In genomic region chr2:231425291-231425810, GRCh38 we compare ENCODE assay signal across 24 cellular contexts. TPM values are rescaled to one million over a fixed set of nuclear protein-coding genes. Genes with fewer than 3 reads are reported as not detected.
A peak's percentile ranks its signal among the peaks of the same experiment; 100 is the strongest.
DNase-seq lines count a peak whose midpoint lies in the region; ATAC-seq, FAIRE-seq and TF ChIP-seq lines count a peak whose summit lies in the region.
"Had no signal": no experiment of that assay in that cellular context is flagged by ENCODE, and none has a peak within 500 bp of the region (broad histone marks: within the 10 kb centered on the region; RNA-seq: fewer than 3 reads in every experiment).

No MANE protein-coding gene starts in this region.

- TF ChIP-seq CTCF in GM12878 (IDR thresholded peaks at IDR 0.05 in 2 of 3, conservative IDR thresholded peaks at IDR 0.05 in 1 of 3; ENCODE audit: control insufficient read depth in 2 of 3, extremely low read depth in 1 of 3, insufficient read depth in 1 of 3, low read depth in 3 of 3, low read length in 3 of 3) (no peak), neural progenitor cell (IDR thresholded peaks at IDR 0.05) (no peak), Calu3 (IDR thresholded peaks at IDR 0.05; ENCODE audit: unreplicated experiment) (no peak)

- peaks cover 2% of the 10 kb centered on the region for H3K4me1 Mint-ChIP-seq in neural progenitor cell
- H3K4me1 Mint-ChIP-seq in Calu3 (ENCODE audit: low read depth, unreplicated experiment): no peaks in the 10 kb centered on the region

- no peak for TF ChIP-seq EP300 in GM12878 (IDR thresholded peaks at IDR 0.05; ENCODE audit: borderline replicate concordance in 1 of 2, control insufficient read depth in 1 of 2, low read depth in 2 of 2, low read length in 2 of 2)

- 53% methylated on average over 8 of the region's 8 CpGs for WGBS in GM12878 (ENCODE audit: insufficient coverage, insufficient replicate concordance, low lambda C conversion rate, missing lambda C conversion rate)
- WGBS in trophoblast cell (ENCODE audit: extremely low coverage, insufficient coverage, insufficient read length): no CpG with 5 or more reads among the region's 8 CpGs

- no peak for TF ChIP-seq RAD21 in GM12878 (IDR thresholded peaks at IDR 0.05; ENCODE audit: insufficient read depth, low read depth, low read length)

- no peaks in the 10 kb centered on the region for H3F3A ChIP-seq in neural progenitor cell (ENCODE audit: low read depth)

- H4K20me1 ChIP-seq in GM12878 (ENCODE audit: control insufficient read depth, insufficient read depth) (no peaks in the 10 kb centered on the region), neural progenitor cell (ENCODE audit: low read depth) (no peaks in the 10 kb centered on the region)

- SMC1A ChIA-PET in GM12878 (lab: Charles Lee; ENCODE audit: uncharacterized antibody, unreplicated experiment): interaction anchor here (1.0 to 1.2 kb wide), 3 partner anchors 12 to 133 kb away, joined by 3 read pairs; no protein-coding TSS in a partner anchor

- no peak overlapping the region for H4K91ac ChIP-seq in trophoblast cell (ENCODE audit: low read depth, low read length)

- DNase-seq in NCI-H146 (lab: John Stamatoyannopoulos, UW): peak; percentile 19
- no peak for DNase-seq in NCI-H146 treated with DMSO at 0.1 percent for 48 hours (lab: John Stamatoyannopoulos, UW; ENCODE audit: unreplicated experiment)
- peak; percentile 61 for DNase-seq in HT1080 (ENCODE audit: low read depth)
- no peak for DNase-seq in GM12878 (ENCODE audit: low read depth, low spot score)
- DNase-seq in neural progenitor cell (ENCODE audit: low spot score): no peak
- DNase-seq in trophoblast cell: no peak
- no peak for DNase-seq in Calu3
- DNase-seq: activated CD4-positive, alpha-beta T cell treated with anti-CD3 and anti-CD28 coated beads, Interleukin-2, amount 50 U/mL, for 4 hours; GDM1; H7; KG1; left ventricle myocardium superior; NCI-H1092 treated with DMSO at 0.1 percent for 48 hours; NCI-H510A treated with DMSO at 0.1 percent for 48 hours; occipital lobe; SHP77; stimulated activated naive CD4-positive, alpha-beta T cell; tibial artery had no signal

- no peak overlapping the region for H3K14ac ChIP-seq in trophoblast cell (ENCODE audit: low read length)

- no peaks in the 10 kb centered on the region for H3K27me3 ChIP-seq in GM12878 (replicated peaks in 1 of 2; ENCODE audit: control insufficient read depth in 2 of 2, insufficient read depth in 2 of 2, low read length in 1 of 2)
- H3K27me3 ChIP-seq in neural progenitor cell: no peaks in the 10 kb centered on the region
- H3K27me3 ChIP-seq in trophoblast cell (ENCODE audit: insufficient read depth, low read length): no peaks in the 10 kb centered on the region

- no peak overlapping the region for H4K8ac ChIP-seq in trophoblast cell (ENCODE audit: low read depth, low read length)

- H3K18ac ChIP-seq in trophoblast cell (ENCODE audit: low read length): no peak overlapping the region

- H2AFZ ChIP-seq in GM12878 (ENCODE audit: control insufficient read depth, low read depth, low read length) (peak overlapping the region; percentile 22; the same call in 1 of the 2 replicates), neural progenitor cell (replicated peaks) (peak overlapping the region; percentile 19), trophoblast cell (ENCODE audit: insufficient read depth, low read length, poor library complexity) (no peak overlapping the region)

- H3K27ac Mint-ChIP-seq in neural progenitor cell (no peak overlapping the region), Calu3 (ENCODE audit: unreplicated experiment) (no peak overlapping the region)
- H3K27ac Mint-ChIP-seq: activated T-cell treated with anti-CD3 and anti-CD28 coated beads, Interleukin-2, amount 50 U/mL, for 72 hours had no signal

- no peak overlapping the region for H2BK5ac ChIP-seq in trophoblast cell (ENCODE audit: low read depth, low read length, poor library complexity)

- H3K23ac ChIP-seq in trophoblast cell (ENCODE audit: low read length): no peak overlapping the region

- H2BK120ac ChIP-seq in trophoblast cell (ENCODE audit: insufficient read depth, low read length, poor library complexity): no peak overlapping the region

- H3K27ac ChIP-seq in GM12878 (ENCODE audit: control insufficient read depth, insufficient read depth) (no peak overlapping the region), neural progenitor cell (no peak overlapping the region), trophoblast cell (ENCODE audit: low read depth, low read length) (no peak overlapping the region)
- H3K27ac ChIP-seq: 22Rv1, HL-60, tibial artery had no signal

- H3K4me3 ChIP-seq in GM12878 (no peak overlapping the region), neural progenitor cell (no peak overlapping the region), trophoblast cell (ENCODE audit: low read depth, low read length) (no peak overlapping the region)
- H3K4me3 ChIP-seq: tibial artery had no signal

- no peaks in the 10 kb centered on the region; the same call in 2 of the 3 replicates for H3K9me3 ChIP-seq in GM12878 (replicated peaks; ENCODE audit: control insufficient read depth, insufficient read depth, low read length)
- no peaks in the 10 kb centered on the region for H3K9me3 ChIP-seq in neural progenitor cell (ENCODE audit: low read depth)
- H3K9me3 ChIP-seq in trophoblast cell (ENCODE audit: insufficient read depth, low read depth, low read length): no peaks in the 10 kb centered on the region
- H3K9me3 ChIP-seq: tibial artery had no signal

- no peak for FAIRE-seq in GM12878 (lab: Jason Lieb, UNC)

- BruUV-seq in GM12878 (replicated peaks; lab: Mats Ljungman, UMichigan): no TSS peak
- BruUV-seq in Calu3 (replicated peaks; lab: Mats Ljungman, UMichigan): no TSS peak

- H4K12ac ChIP-seq in trophoblast cell (ENCODE audit: low read depth, low read length): no peak overlapping the region

- no peak overlapping the region for H3K4me3 Mint-ChIP-seq in neural progenitor cell
- no peak overlapping the region for H3K4me3 Mint-ChIP-seq in Calu3 (ENCODE audit: low read depth, unreplicated experiment)

- H3K36me3 ChIP-seq in GM12878 (ENCODE audit: control insufficient read depth in 2 of 2, insufficient read depth in 2 of 2, low read length in 1 of 2) (no peaks in the 10 kb centered on the region), neural progenitor cell (no peaks in the 10 kb centered on the region), trophoblast cell (ENCODE audit: control insufficient read depth in 1 of 2, insufficient read depth in 2 of 2, low read length in 2 of 2) (no peaks in the 10 kb centered on the region)
- H3K36me3 ChIP-seq: tibial artery had no signal

- intact Hi-C loops in GM12878 (cut with micrococcal nuclease; ENCODE audit: unreplicated experiment): no loop called here
- intact Hi-C loops in Calu3 (cut with micrococcal nuclease; ENCODE audit: unreplicated experiment): no loop called here

- H3K4me1 ChIP-seq in GM12878 (ENCODE audit: control insufficient read depth, insufficient read depth, low read length): peaks cover 12% of the 10 kb centered on the region
- H3K4me1 ChIP-seq in neural progenitor cell: no peaks in the 10 kb centered on the region
- H3K4me1 ChIP-seq in trophoblast cell (ENCODE audit: control insufficient read depth in 1 of 2, insufficient read depth in 2 of 2, low read length in 2 of 2): peaks cover 11 to 13% of the 10 kb centered on the region in 2 experiments
- H3K4me1 ChIP-seq: tibial artery had no signal

- peaks cover 3% of the 10 kb centered on the region for H3K27me3 Mint-ChIP-seq in neural progenitor cell (ENCODE audit: insufficient read depth, low read depth)
- peaks cover 6% of the 10 kb centered on the region for H3K27me3 Mint-ChIP-seq in Calu3 (ENCODE audit: unreplicated experiment)

- in situ Hi-C loops in GM12878 (cut with MboI): no loop called here

- CTCF ChIA-PET in GM12878 (lab: Yijun Ruan, JAX) (interaction anchor here (0.6 to 1.8 kb wide), 5 partner anchors 13 to 565 kb away, joined by 3 to 10 read pairs (median 3); no protein-coding TSS in a partner anchor), Calu3 (lab: Charles Lee) (interaction anchor here (0.6 to 0.7 kb wide), 2 partner anchors 87 to 198 kb away, joined by 3 to 5 read pairs; no protein-coding TSS in a partner anchor)

- no peak overlapping the region for H2AK5ac ChIP-seq in trophoblast cell (ENCODE audit: low read length)

- H3K79me1 ChIP-seq in trophoblast cell (ENCODE audit: low read length): no peaks in the 10 kb centered on the region

- H3K36me3 Mint-ChIP-seq in neural progenitor cell: no peaks in the 10 kb centered on the region
- H3K36me3 Mint-ChIP-seq in Calu3 (ENCODE audit: insufficient read depth, unreplicated experiment): no peaks in the 10 kb centered on the region
- H3K36me3 Mint-ChIP-seq: T-cell had no signal

- no peak overlapping the region for H3K4me2 ChIP-seq in GM12878 (ENCODE audit: control insufficient read depth, insufficient read depth)
- no peak overlapping the region for H3K4me2 ChIP-seq in neural progenitor cell
- H3K4me2 ChIP-seq in trophoblast cell (ENCODE audit: low read length): no peak overlapping the region

- RAD21 ChIA-PET in GM12878 (lab: Charles Lee; ENCODE audit: unreplicated experiment): interaction anchor here (1.3 kb wide), 2 partner anchors 26 to 321 kb away, joined by 4 read pairs; no protein-coding TSS in a partner anchor

- POLR2A ChIA-PET in GM12878 (lab: Charles Lee): interaction anchor here (0.6 to 1.1 kb wide), 4 partner anchors 8 to 39 kb away, joined by 3 to 4 read pairs (median 4); partner anchors contain the start of gene NCL

- no peak for TF ChIP-seq POLR2A in GM12878 (IDR thresholded peaks at IDR 0.05; ENCODE audit: low read depth, low read length)

- no peak overlapping the region for H2BK12ac ChIP-seq in trophoblast cell (ENCODE audit: low read length)

- peaks cover 3% of the 10 kb centered on the region for H3K9me3 Mint-ChIP-seq in neural progenitor cell
- no peaks in the 10 kb centered on the region for H3K9me3 Mint-ChIP-seq in Calu3 (ENCODE audit: low read depth, unreplicated experiment)

- no peak overlapping the region for H3K4ac ChIP-seq in trophoblast cell (ENCODE audit: low read depth, low read length)

- H3K9ac ChIP-seq in GM12878 (ENCODE audit: control insufficient read depth, insufficient read depth, low read length): no peak overlapping the region
- no peak overlapping the region for H3K9ac ChIP-seq in neural progenitor cell
- H3K9ac ChIP-seq in trophoblast cell (ENCODE audit: low read length): no peak overlapping the region

- ATAC-seq in GM12878 (peak; percentile 73), GM19023 (IDR thresholded peaks at IDR 0.05; ENCODE audit: unreplicated experiment) (no peak)
- ATAC-seq: left ventricle myocardium superior, sciatic nerve had no signal

- H3K79me2 ChIP-seq in GM12878 (ENCODE audit: control insufficient read depth, insufficient read depth, low read length) (no peaks in the 10 kb centered on the region), neural progenitor cell (ENCODE audit: low read depth) (no peaks in the 10 kb centered on the region), trophoblast cell (ENCODE audit: control insufficient read depth, insufficient read depth, low read length, poor library complexity) (no peaks in the 10 kb centered on the region)

RNA-seq across cellular contexts. Expression of gene B3GNT7, which starts 29.8 kb away (rescaled TPM):
- 0.14 TPM in 1 of 2 replicates, not detected in the other for total RNA-seq in HT1080 (2014; rRNA removed; shearing (Covaris generic))
- polyA plus RNA-seq in HT1080 (2015; cell fraction: cytosol; rRNA removed): 0.16 and 0.20 TPM in 2 replicates
- polyA plus RNA-seq in HT1080 (2015; cell fraction: nucleus; rRNA removed): 0.09 and 0.30 TPM in 2 replicates
- total RNA-seq in GM12878 (2013; cell fraction: nucleolus; rRNA removed): 6.4 and 7.8 TPM in 2 replicates
- total RNA-seq in GM12878 (2014; rRNA removed) (7.2 and 7.9 TPM in 2 replicates), GM12878 (2014; rRNA removed; fragmentation: Illumina TruSeq; extraction: Trizol) (2.6 and 3.0 TPM in 2 replicates), GM12878 (2021) (10.1 and 12.6 TPM in 2 replicates), neural progenitor cell (ENCODE audit: low replicate concordance) (0.90 and 1.5 TPM in 2 replicates), Calu3 (2022) (8.9 and 14.4 TPM in 2 replicates)
- 2.0 TPM for polyA plus RNA-seq in GM12878 (2011; ENCODE audit: low read depth)
- polyA plus RNA-seq in GM12878 (2011; rRNA removed) (0.52 and 0.91 TPM in 2 replicates), GM12878 (2014; fragmentation: Illumina TruSeq; extraction: Trizol) (1.2 and 3.8 TPM in 2 replicates), GM12878 (2014; fragmentation: Nextera tagmentation; extraction: Ambion mirVana) (1 to 10 TPM; 1.1 to 1.3 TPM), GM12878 (2014; rRNA removed) (3.5 and 4.2 TPM in 2 replicates), GM12878 (2016; fragmentation: Nextera tagmentation; extraction: Ambion mirVana) (1 to 10 TPM; 4.5 to 5.2 TPM)
- 2.1 and 2.3 TPM in 2 replicates for polyA plus RNA-seq in GM12878 (2011; cell fraction: cytosol; rRNA removed)
- polyA plus RNA-seq in GM12878 (2011; cell fraction: nucleus; rRNA removed): 5.9 and 7.4 TPM in 2 replicates
- polyA plus RNA-seq in GM12878 (2012): 4.4 and 4.5 TPM in 2 replicates
- 1.5 and 3.7 TPM in 2 replicates for polyA minus RNA-seq in GM12878 (2011; rRNA and poly(A)+ RNA removed)
- 2.0 and 3.5 TPM in 2 replicates for polyA minus RNA-seq in GM12878 (2011; cell fraction: cytosol; rRNA and poly(A)+ RNA removed)
- 2.8 and 3.8 TPM in 2 replicates for polyA minus RNA-seq in GM12878 (2011; cell fraction: nucleus; rRNA and poly(A)+ RNA removed)
- 2.4 and 2.6 TPM in 2 replicates for polyA plus RNA-seq in trophoblast cell (2013)

RNA-seq across cellular contexts. Expression of gene NCL, which starts 38.9 kb away (rescaled TPM):
- total RNA-seq in HT1080 (2014; rRNA removed; shearing (Covaris generic)): 278 and 358 TPM in 2 replicates
- 326 and 346 TPM in 2 replicates for polyA plus RNA-seq in HT1080 (2015; cell fraction: cytosol; rRNA removed)
- 326 and 458 TPM in 2 replicates for polyA plus RNA-seq in HT1080 (2015; cell fraction: nucleus; rRNA removed)
- 271 and 296 TPM in 2 replicates for total RNA-seq in GM12878 (2013; cell fraction: nucleolus; rRNA removed)
- total RNA-seq in GM12878 (2014; rRNA removed) (301 and 317 TPM in 2 replicates), GM12878 (2014; rRNA removed; fragmentation: Illumina TruSeq; extraction: Trizol) (459 and 461 TPM in 2 replicates), GM12878 (2021) (900 and 966 TPM in 2 replicates), neural progenitor cell (ENCODE audit: low replicate concordance) (257 and 354 TPM in 2 replicates), Calu3 (2022) (694 and 719 TPM in 2 replicates)
- 233 TPM for polyA plus RNA-seq in GM12878 (2011; ENCODE audit: low read depth)
- polyA plus RNA-seq in GM12878 (2011; rRNA removed) (176 and 189 TPM in 2 replicates), GM12878 (2014; fragmentation: Illumina TruSeq; extraction: Trizol) (1,046 and 1,376 TPM in 2 replicates), GM12878 (2014; fragmentation: Nextera tagmentation; extraction: Ambion mirVana) (100 to 1,000 TPM; 123 to 251 TPM), GM12878 (2014; rRNA removed) (593 and 599 TPM in 2 replicates), GM12878 (2016; fragmentation: Nextera tagmentation; extraction: Ambion mirVana) (1,000 to 10,000 TPM; 1,206 to 1,207 TPM)
- 105 TPM in 2 replicates for polyA plus RNA-seq in GM12878 (2011; cell fraction: cytosol; rRNA removed)
- 133 and 277 TPM in 2 replicates for polyA plus RNA-seq in GM12878 (2011; cell fraction: nucleus; rRNA removed)
- 330 and 352 TPM in 2 replicates for polyA plus RNA-seq in GM12878 (2012)
- 57.9 and 116 TPM in 2 replicates for polyA minus RNA-seq in GM12878 (2011; rRNA and poly(A)+ RNA removed)
- 59.3 and 81.9 TPM in 2 replicates for polyA minus RNA-seq in GM12878 (2011; cell fraction: cytosol; rRNA and poly(A)+ RNA removed)
- polyA minus RNA-seq in GM12878 (2011; cell fraction: nucleus; rRNA and poly(A)+ RNA removed): 50.3 and 85.2 TPM in 2 replicates
- polyA plus RNA-seq in trophoblast cell (2013): 312 and 322 TPM in 2 replicates

Comparison
In these comparisons a context has a peak if more than half of its experiments do, and no peak if none do; other contexts are left out.
1. DNase-seq: peak in NCI-H146 (single experiment) and HT1080 (single experiment); none in NCI-H146 treated with DMSO at 0.1 percent for 48 hours (single experiment), GM12878 (single experiment), neural progenitor cell (single experiment), trophoblast cell (0 of 2) and Calu3 (single experiment).